19 cellular contexts compared by ENCODE assay signal in genomic region chr6:113622254-113622653, GRCh38.
"Had no signal": no experiment of that assay in that cellular context is flagged by ENCODE, and none has a peak within 500 bp of the region (broad histone marks: within the 10 kb centered on the region; RNA-seq: fewer than 3 reads in every experiment).

No MANE protein-coding gene starts in this region.

- H3K4me3 Mint-ChIP-seq: T-helper 17 cell had no signal

- ATAC-seq: T-helper 17 cell had no signal

- H3K36me3 ChIP-seq: MG63 had no signal

- H3K9me3 ChIP-seq: MG63 had no signal

- H3K27me3 ChIP-seq: MG63 had no signal

- H3K27ac Mint-ChIP-seq: T-helper 17 cell had no signal

- DNase-seq: Karpas-422, KG1, MG63, NCI-H1092, NCI-H1105 treated with DMSO at 0.1 percent for 48 hours, NCI-H1417 treated with DMSO at 0.1 percent for 48 hours, NCI-H146, NCI-H1694 treated with DMSO at 0.1 percent for 48 hours, NCI-H2029, NCI-H2081 treated with DMSO at 0.1 percent for 48 hours, NCI-H2171 treated with DMSO at 0.1 percent for 48 hours, NCI-H345, NCI-H446 treated with DMSO at 0.1 percent for 48 hours, NCI-H510A treated with DMSO at 0.1 percent for 48 hours, NCI-H526, RPMI8226, SHP77, T-helper 1 cell, T-helper 17 cell had no signal

- H3K4me3 ChIP-seq: MG63 had no signal
